Comparison of ENCODE assay signal across 15 cellular contexts in the genomic region with DNA sequence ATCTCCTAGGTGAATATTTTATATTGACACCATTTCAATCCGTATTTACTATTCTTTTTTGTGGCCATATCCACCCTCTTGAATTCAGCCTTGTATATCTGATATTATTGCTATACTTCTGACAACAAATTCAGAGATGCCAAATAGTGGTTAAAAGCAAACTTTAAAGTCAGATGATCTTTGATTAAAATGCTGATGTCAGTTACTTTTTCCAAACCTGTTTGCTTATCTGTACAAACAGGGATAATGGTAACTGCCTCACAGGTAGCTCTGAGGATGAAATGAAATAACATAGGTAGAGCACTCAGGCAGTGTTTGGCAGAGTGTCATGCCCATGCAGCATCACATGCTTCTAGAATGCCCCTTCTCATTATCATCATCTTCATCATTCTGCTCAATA. TPM values are rescaled to one million over a fixed set of nuclear protein-coding genes. Genes with fewer than 3 reads are reported as not detected.
A peak's percentile ranks its signal among the peaks of the same experiment; 100 is the strongest.
DNase-seq lines count a peak whose midpoint lies in the region; ATAC-seq and TF ChIP-seq lines count a peak whose summit lies in the region.
"Had no signal": no experiment of that assay in that cellular context is flagged by ENCODE, and none has a peak within 500 bp of the region (broad histone marks: within the 10 kb centered on the region; RNA-seq: fewer than 3 reads in every experiment).

No MANE protein-coding gene starts in this region.

- H3K36me3 ChIP-seq in HEK293 (ENCODE audit: control insufficient read depth in 2 of 2, insufficient read depth in 1 of 2, low read length in 2 of 2) (no peaks in the 10 kb centered on the region), PC-3 (ENCODE audit: low read depth, low read length) (no peaks in the 10 kb centered on the region)
- no peaks in the 10 kb centered on the region for H3K36me3 ChIP-seq in CD8-positive, alpha-beta T cell (ENCODE audit: insufficient read depth, low read length)
- H3K36me3 ChIP-seq: BLaER1 had no signal

- no peak overlapping the region for H3K9ac ChIP-seq in PC-3 (ENCODE audit: low read length)
- H3K9ac ChIP-seq: BLaER1 had no signal

- TF ChIP-seq CTCF in HEK293 (tag by site-specific recombination; IDR thresholded peaks at IDR 0.05): no peak
- no peak for TF ChIP-seq CTCF in PC-3 (conservative IDR thresholded peaks at IDR 0.05; ENCODE audit: low read depth, low read length)
- no peak for TF ChIP-seq CTCF in CD8-positive, alpha-beta T cell (IDR thresholded peaks at IDR 0.05)

- H3K27me3 ChIP-seq in PC-3 (ENCODE audit: low read length): no peaks in the 10 kb centered on the region
- no peaks in the 10 kb centered on the region for H3K27me3 ChIP-seq in CD8-positive, alpha-beta T cell (ENCODE audit: insufficient read depth, low read length)
- H3K27me3 ChIP-seq: BLaER1 had no signal

- H3K79me2 ChIP-seq in PC-3 (ENCODE audit: low read length): no peaks in the 10 kb centered on the region

- no peak overlapping the region for H3K27ac ChIP-seq in HEK293 (ENCODE audit: extremely low read depth, low read depth, low read length)
- H3K27ac ChIP-seq in PC-3 (ENCODE audit: low read length): no peak overlapping the region
- H3K27ac ChIP-seq in epithelial cell of prostate: peak overlapping the region; percentile 44
- no peak overlapping the region for H3K27ac ChIP-seq in CD8-positive, alpha-beta T cell (ENCODE audit: low read depth, low read length)
- H3K27ac ChIP-seq: BLaER1 had no signal

- H3K27me3 Mint-ChIP-seq in T-helper 2 cell treated with Interferon-gamma antibody and Interleukin-4, amounts not matched to agents 5 μg/mL and 100 μg/mL, for 36 hours (ENCODE audit: low read depth): peaks cover 9% of the 10 kb centered on the region
- no peaks in the 10 kb centered on the region for H3K27me3 Mint-ChIP-seq in CD8-positive, alpha-beta T cell (ENCODE audit: low read depth)
- H3K27me3 Mint-ChIP-seq: IgD-negative memory B cell had no signal

- peaks cover 2% of the 10 kb centered on the region for H3K4me1 Mint-ChIP-seq in T-helper 2 cell treated with Interferon-gamma antibody and Interleukin-4, amounts not matched to agents 5 μg/mL and 100 μg/mL, for 36 hours (ENCODE audit: low read depth)
- H3K4me1 Mint-ChIP-seq in CD8-positive, alpha-beta T cell (ENCODE audit: low read depth): no peaks in the 10 kb centered on the region
- H3K4me1 Mint-ChIP-seq: CD14-positive monocyte had no signal

- H3K4me2 ChIP-seq in PC-3 (ENCODE audit: low read length): no peak overlapping the region
- H3K4me2 ChIP-seq: BLaER1 had no signal

- H3F3A ChIP-seq in PC-3 (ENCODE audit: low read length, unreplicated experiment): no peaks in the 10 kb centered on the region

- CTCF ChIA-PET in HEK293 (lab: Yijun Ruan, JAX) (interaction anchor here (0.7 to 1.5 kb wide), 2 partner anchors 38 to 205 kb away, joined by 3 to 5 read pairs; no protein-coding TSS in a partner anchor), PC-3 (lab: Charles Lee) (interaction anchor here (1.0 kb wide), 1 partner anchor 37 kb away, joined by 4 read pairs; no protein-coding TSS in a partner anchor)
- CTCF ChIA-PET in CD8-positive, alpha-beta T cell (lab: Charles Lee): interaction anchor here (0.9 kb wide), 1 partner anchor 234 kb away, joined by 3 read pairs; no protein-coding TSS in a partner anchor

- H3K4me1 ChIP-seq in HEK293 (ENCODE audit: control insufficient read depth, insufficient read depth, low read length) (no peaks in the 10 kb centered on the region), PC-3 (ENCODE audit: insufficient read depth, low read length) (peaks cover 28% of the 10 kb centered on the region)
- H3K4me1 ChIP-seq in CD8-positive, alpha-beta T cell (ENCODE audit: insufficient read depth, low read length): no peaks in the 10 kb centered on the region

- ATAC-seq in PC-3: no peak
- no peak for ATAC-seq in CD8-positive, alpha-beta T cell

- no TSS peak for BruUV-seq in PC-3 (replicated peaks; lab: Mats Ljungman, UMichigan)

- no peaks in the 10 kb centered on the region for H3K36me3 Mint-ChIP-seq in T-helper 2 cell treated with Interferon-gamma antibody and Interleukin-4, amounts not matched to agents 5 μg/mL and 100 μg/mL, for 36 hours (ENCODE audit: low read depth)
- no peaks in the 10 kb centered on the region for H3K36me3 Mint-ChIP-seq in CD8-positive, alpha-beta T cell
- H3K36me3 Mint-ChIP-seq: CD14-positive monocyte; CD4-positive, alpha-beta memory T cell had no signal

- H3K4me3 ChIP-seq in HEK293 (ENCODE audit: low read depth, low read length): no peak overlapping the region
- no peak overlapping the region for H3K4me3 ChIP-seq in PC-3 (ENCODE audit: low read length)
- no peak overlapping the region for H3K4me3 ChIP-seq in CD8-positive, alpha-beta T cell (ENCODE audit: low read depth, low read length)
- H3K4me3 ChIP-seq: BLaER1 had no signal

- H4K20me1 ChIP-seq in PC-3 (ENCODE audit: low read length): no peaks in the 10 kb centered on the region
- H4K20me1 ChIP-seq: BLaER1 had no signal

- H3K4me3 Mint-ChIP-seq in T-helper 2 cell treated with Interferon-gamma antibody and Interleukin-4, amounts not matched to agents 5 μg/mL and 100 μg/mL, for 36 hours: no peak overlapping the region
- H3K4me3 Mint-ChIP-seq in CD8-positive, alpha-beta T cell: no peak overlapping the region
- H3K4me3 Mint-ChIP-seq: CD14-positive monocyte; CD4-positive, alpha-beta memory T cell; H9; IgD-negative memory B cell had no signal

- peak overlapping the region; percentile 50; the same call in 1 of the 2 replicates for H2AFZ ChIP-seq in PC-3 (ENCODE audit: low read length)

- H3K9me3 Mint-ChIP-seq in T-helper 2 cell treated with Interferon-gamma antibody and Interleukin-4, amounts not matched to agents 5 μg/mL and 100 μg/mL, for 36 hours: no peaks in the 10 kb centered on the region
- no peaks in the 10 kb centered on the region for H3K9me3 Mint-ChIP-seq in CD8-positive, alpha-beta T cell
- H3K9me3 Mint-ChIP-seq: CD4-positive, alpha-beta memory T cell; H9; IgD-negative memory B cell had no signal

- no peaks in the 10 kb centered on the region for H3K9me3 ChIP-seq in HEK293 (ENCODE audit: control insufficient read depth, insufficient read depth, low read depth, low read length)
- H3K9me3 ChIP-seq in PC-3 (ENCODE audit: low read length): no peaks in the 10 kb centered on the region
- no peaks in the 10 kb centered on the region for H3K9me3 ChIP-seq in CD8-positive, alpha-beta T cell (ENCODE audit: low read length)
- H3K9me3 ChIP-seq: BLaER1 had no signal

- no peak overlapping the region for H3K27ac Mint-ChIP-seq in T-helper 2 cell treated with Interferon-gamma antibody and Interleukin-4, amounts not matched to agents 5 μg/mL and 100 μg/mL, for 36 hours
- no peak overlapping the region for H3K27ac Mint-ChIP-seq in CD8-positive, alpha-beta T cell
- H3K27ac Mint-ChIP-seq: CD14-positive monocyte, H9, IgD-negative memory B cell had no signal

- POLR2A ChIA-PET in HEK293 (lab: Yijun Ruan, JAX) (no interaction called here), PC-3 (lab: Charles Lee; ENCODE audit: unreplicated experiment) (no interaction called here)
- POLR2A ChIA-PET in CD8-positive, alpha-beta T cell (lab: Charles Lee): no interaction called here

- intact Hi-C loops in PC-3 (cut with micrococcal nuclease): no loop called here
- intact Hi-C loops in CD8-positive, alpha-beta T cell (cut with DNase I, micrococcal nuclease): no loop called here

- DNase-seq in PC-3 (no peak), epithelial cell of prostate (ENCODE audit: low read depth, low spot score) (no peak), NOMO-1 (lab: John Stamatoyannopoulos, UW; ENCODE audit: unreplicated experiment in 2 of 2) (no peak)
- DNase-seq in T-helper 2 cell treated with Interferon-gamma antibody and Interleukin-4, amounts not matched to agents 5 μg/mL and 100 μg/mL, for 36 hours (ENCODE audit: low spot score): no peak
- DNase-seq in CD8-positive, alpha-beta T cell: no peak
- DNase-seq: Calu3; CD4-positive, alpha-beta memory T cell; DMS79 treated with DMSO at 0.1 percent for 48 hours; GF-D8; H9; KG1 had no signal

- no peaks in the 10 kb centered on the region for H3K9me2 ChIP-seq in PC-3 (replicated peaks; ENCODE audit: low read length)

TF ChIP-seq in HEK293, 187 proteins besides CTCF, POLR2A, EP300 and RAD21:
- no peak for TF ChIP-seq ZNF626 (tag by site-specific recombination; IDR thresholded peaks at IDR 0.05)
- TF ChIP-seq, protein P1, sequence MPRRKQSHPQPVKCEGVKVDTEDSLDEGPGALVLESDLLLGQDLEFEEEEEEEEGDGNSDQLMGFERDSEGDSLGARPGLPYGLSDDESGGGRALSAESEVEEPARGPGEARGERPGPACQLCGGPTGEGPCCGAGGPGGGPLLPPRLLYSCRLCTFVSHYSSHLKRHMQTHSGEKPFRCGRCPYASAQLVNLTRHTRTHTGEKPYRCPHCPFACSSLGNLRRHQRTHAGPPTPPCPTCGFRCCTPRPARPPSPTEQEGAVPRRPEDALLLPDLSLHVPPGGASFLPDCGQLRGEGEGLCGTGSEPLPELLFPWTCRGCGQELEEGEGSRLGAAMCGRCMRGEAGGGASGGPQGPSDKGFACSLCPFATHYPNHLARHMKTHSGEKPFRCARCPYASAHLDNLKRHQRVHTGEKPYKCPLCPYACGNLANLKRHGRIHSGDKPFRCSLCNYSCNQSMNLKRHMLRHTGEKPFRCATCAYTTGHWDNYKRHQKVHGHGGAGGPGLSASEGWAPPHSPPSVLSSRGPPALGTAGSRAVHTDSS (tag by site-specific recombination; IDR thresholded peaks at IDR 0.05): peak; percentile 69; the same call in 1 of the 2 replicates

RNA-seq across cellular contexts. Expression of gene PPIL6, which starts 19.2 kb away (rescaled TPM):
- total RNA-seq in PC-3 (2014; rRNA removed): 0.62 and 2.1 TPM in 2 replicates
- total RNA-seq in CD8-positive, alpha-beta T cell: 1 to 10 TPM; 1.3 to 1.4 TPM

RNA-seq across cellular contexts. Expression of gene SMPD2, which starts 19.3 kb away (rescaled TPM):
- total RNA-seq in PC-3 (2014; rRNA removed): 12.6 and 13.8 TPM in 2 replicates
- total RNA-seq in CD8-positive, alpha-beta T cell: 10 to 100 TPM; 22.8 to 23.9 TPM

RNA-seq across cellular contexts. Expression of gene MICAL1, which starts 34.4 kb away (rescaled TPM):
- total RNA-seq in PC-3 (2014; rRNA removed): 9.1 and 17.9 TPM in 2 replicates
- 10 to 100 TPM; 68.0 to 76.4 TPM for total RNA-seq in CD8-positive, alpha-beta T cell

RNA-seq across cellular contexts. Expression of gene CD164, which starts 38.9 kb away (rescaled TPM):
- total RNA-seq in PC-3 (2014; rRNA removed): 89.2 and 95.6 TPM in 2 replicates
- 100 to 1,000 TPM; 201 to 221 TPM for total RNA-seq in CD8-positive, alpha-beta T cell
